Comparison of ENCODE assay signal across 7 cellular contexts in genomic region chr9:97632406-97632991, GRCh38. TPM values are rescaled to one million over a fixed set of nuclear protein-coding genes. Genes with fewer than 3 reads are reported as not detected.
A peak's percentile ranks its signal among the peaks of the same experiment; 100 is the strongest.
DNase-seq lines count a peak whose midpoint lies in the region; ATAC-seq and TF ChIP-seq lines count a peak whose summit lies in the region.

No MANE protein-coding gene starts in this region.

- intact Hi-C loops in esophagus muscularis mucosa (cut with DNase I) = no loop called here
- intact Hi-C loops in upper lobe of right lung (cut with DNase I) = no loop called here

- no peak for TF ChIP-seq EP300 in esophagus muscularis mucosa (IDR thresholded peaks at IDR 0.05)

- H3K4me3 ChIP-seq in esophagus muscularis mucosa (peak overlapping the region; percentile 72 to 95 (median 88)), upper lobe of right lung (peak overlapping the region; percentile 76)

- peak overlapping the region; percentile 86 for H3K4me3 Mint-ChIP-seq in activated CD8-positive, alpha-beta T cell treated with anti-CD3 and anti-CD28 coated beads, Interleukin-2, amount 10 ng/mL, durations not matched to agents 7 days and 5 days
- peak overlapping the region; percentile 90 to 100 (median 98) for H3K4me3 Mint-ChIP-seq in naive thymus-derived CD8-positive, alpha-beta T cell

- DNase-seq in NCI-H2029 (lab: John Stamatoyannopoulos, UW) (peak; percentile 82), esophagus muscularis mucosa (ENCODE audit: extremely low spot score) (no peak), upper lobe of right lung (peak; percentile 75)
- DNase-seq in activated CD8-positive, alpha-beta T cell treated with anti-CD3 and anti-CD28 coated beads, Interleukin-2, amount 10 ng/mL, durations not matched to agents 7 days and 5 days = no peak
- DNase-seq in naive thymus-derived CD8-positive, alpha-beta T cell = peak in 4 of 10 donors; percentile 4 to 25 (median 10)

- peaks cover 24% of the 10 kb centered on the region for H3K4me1 Mint-ChIP-seq in activated CD8-positive, alpha-beta T cell treated with anti-CD3 and anti-CD28 coated beads, Interleukin-2, amount 10 ng/mL, durations not matched to agents 7 days and 5 days (ENCODE audit: low read depth)
- peaks cover 37 to 70% (median 59%) of the 10 kb centered on the region in 4 donors for H3K4me1 Mint-ChIP-seq in naive thymus-derived CD8-positive, alpha-beta T cell

- peaks cover 14% of the 10 kb centered on the region for H3K36me3 Mint-ChIP-seq in activated CD8-positive, alpha-beta T cell treated with anti-CD3 and anti-CD28 coated beads, Interleukin-2, amount 10 ng/mL, durations not matched to agents 7 days and 5 days (ENCODE audit: low read depth)
- H3K36me3 Mint-ChIP-seq in naive thymus-derived CD8-positive, alpha-beta T cell = peaks cover 0 to 16% (median 0%) of the 10 kb centered on the region in 3 donors

- H3K27ac ChIP-seq in esophagus muscularis mucosa (replicated peaks in 1 of 4) (peak overlapping the region; percentile 92 to 98 (median 96)), upper lobe of right lung (peak overlapping the region; percentile 99)

- peaks cover 43 to 74% (median 66%) of the 10 kb centered on the region in 4 donors for H3K4me1 ChIP-seq in esophagus muscularis mucosa
- H3K4me1 ChIP-seq in upper lobe of right lung = peaks cover 38% of the 10 kb centered on the region

- POLR2A ChIA-PET in activated CD8-positive, alpha-beta T cell treated with anti-CD3 and anti-CD28 coated beads, Interleukin-2, amount 10 ng/mL, durations not matched to agents 7 days and 5 days (lab: Charles Lee) = interaction anchor here (1.2 to 3.2 kb wide), 5 partner anchors 8 to 65 kb away, joined by 4 to 17 read pairs (median 6); partner anchors contain the start of gene XPA
- POLR2A ChIA-PET in naive thymus-derived CD8-positive, alpha-beta T cell (lab: Charles Lee) = interaction anchor here (0.7 to 4.8 kb wide), 14 partner anchors 13 to 1066 kb away, joined by 3 to 30 read pairs (median 4); partner anchors contain the start of genes ANP32B, TBC1D2, TDRD7 and TRMO

- no peak for TF ChIP-seq CTCF in esophagus muscularis mucosa (IDR thresholded peaks at IDR 0.05)
- no peak for TF ChIP-seq CTCF in upper lobe of right lung (IDR thresholded peaks at IDR 0.05)

- peak; percentile 3 for ATAC-seq in GM18519 (IDR thresholded peaks at IDR 0.05; ENCODE audit: low FRiP score, unreplicated experiment)
- peak; percentile 4 for ATAC-seq in HG02759 (IDR thresholded peaks at IDR 0.05; ENCODE audit: unreplicated experiment)
- no peak for ATAC-seq in activated CD8-positive, alpha-beta T cell treated with anti-CD3 and anti-CD28 coated beads, Interleukin-2, amount 10 ng/mL, durations not matched to agents 7 days and 5 days
- ATAC-seq in naive thymus-derived CD8-positive, alpha-beta T cell = no peak
- no peak for ATAC-seq in upper lobe of right lung

- H3K27me3 Mint-ChIP-seq in activated CD8-positive, alpha-beta T cell treated with anti-CD3 and anti-CD28 coated beads, Interleukin-2, amount 10 ng/mL, durations not matched to agents 7 days and 5 days (ENCODE audit: low read depth) = no peaks in the 10 kb centered on the region
- H3K27me3 Mint-ChIP-seq in naive thymus-derived CD8-positive, alpha-beta T cell = no peaks in the 10 kb centered on the region

- H3K27ac Mint-ChIP-seq in activated CD8-positive, alpha-beta T cell treated with anti-CD3 and anti-CD28 coated beads, Interleukin-2, amount 10 ng/mL, durations not matched to agents 7 days and 5 days = peak overlapping the region; percentile 100
- peak overlapping the region; percentile 95 to 100 (median 99) for H3K27ac Mint-ChIP-seq in naive thymus-derived CD8-positive, alpha-beta T cell

- TF ChIP-seq POLR2A in esophagus muscularis mucosa (IDR thresholded peaks at IDR 0.05; ENCODE audit: low read depth) = no peak

- WGBS in esophagus muscularis mucosa = under 1% methylated on average over 25 of the region's 25 CpGs

- H3K9me3 ChIP-seq in esophagus muscularis mucosa = no peaks in the 10 kb centered on the region
- no peaks in the 10 kb centered on the region for H3K9me3 ChIP-seq in upper lobe of right lung

- CTCF ChIA-PET in activated CD8-positive, alpha-beta T cell treated with anti-CD3 and anti-CD28 coated beads, Interleukin-2, amount 10 ng/mL, durations not matched to agents 7 days and 5 days (lab: Charles Lee) = interaction anchor here (0.8 to 3.1 kb wide), 8 partner anchors 8 to 220 kb away, joined by 3 to 19 read pairs (median 6); partner anchors contain the start of genes TDRD7, TMOD1 and XPA

- H3K36me3 ChIP-seq in esophagus muscularis mucosa = no peaks in the 10 kb centered on the region
- no peaks in the 10 kb centered on the region for H3K36me3 ChIP-seq in upper lobe of right lung

- no peaks in the 10 kb centered on the region for H3K9me3 Mint-ChIP-seq in activated CD8-positive, alpha-beta T cell treated with anti-CD3 and anti-CD28 coated beads, Interleukin-2, amount 10 ng/mL, durations not matched to agents 7 days and 5 days (ENCODE audit: insufficient read depth)
- no peaks in the 10 kb centered on the region for H3K9me3 Mint-ChIP-seq in naive thymus-derived CD8-positive, alpha-beta T cell

- H3K27me3 ChIP-seq in esophagus muscularis mucosa = no peaks in the 10 kb centered on the region
- no peaks in the 10 kb centered on the region for H3K27me3 ChIP-seq in upper lobe of right lung

RNA-seq across cellular contexts. Expression of gene TSTD2, which starts 0.7 kb away (rescaled TPM):
- total RNA-seq in activated CD8-positive, alpha-beta T cell treated with anti-CD3 and anti-CD28 coated beads, Interleukin-2, amount 10 ng/mL, durations not matched to agents 7 days and 5 days = 10 to 100 TPM; 13.0 to 15.6 TPM
- total RNA-seq in esophagus muscularis mucosa (10 to 100 TPM; 22.9 to 25.3 (median 23.5) TPM), upper lobe of right lung (20.0 TPM)
- 10 to 100 TPM; 24.0 to 26.5 TPM for total RNA-seq in naive thymus-derived CD8-positive, alpha-beta T cell
- 1 to 10 TPM; 7.0 to 8.9 (median 7.3) TPM for polyA plus RNA-seq in naive thymus-derived CD8-positive, alpha-beta T cell

RNA-seq across cellular contexts. Expression of gene NCBP1, which starts 1.1 kb away (rescaled TPM):
- 10 to 100 TPM; 45.1 to 45.9 TPM for total RNA-seq in activated CD8-positive, alpha-beta T cell treated with anti-CD3 and anti-CD28 coated beads, Interleukin-2, amount 10 ng/mL, durations not matched to agents 7 days and 5 days
- total RNA-seq in esophagus muscularis mucosa (10 to 100 TPM; 12.0 to 14.8 (median 14.6) TPM), upper lobe of right lung (25.4 TPM)
- 10 to 100 TPM; 41.4 to 43.6 TPM for total RNA-seq in naive thymus-derived CD8-positive, alpha-beta T cell
- 10 to 100 TPM; 17.9 to 19.7 (median 18.1) TPM for polyA plus RNA-seq in naive thymus-derived CD8-positive, alpha-beta T cell

Comparison
In these comparisons a context has a peak if more than half of its experiments do, and no peak if none do; other contexts are left out.
1. ATAC-seq: peak in GM18519 (single experiment) and HG02759 (single experiment); none in activated CD8-positive, alpha-beta T cell treated with anti-CD3 and anti-CD28 coated beads, Interleukin-2, amount 10 ng/mL, durations not matched to agents 7 days and 5 days (single experiment), naive thymus-derived CD8-positive, alpha-beta T cell (0 of 2) and upper lobe of right lung (single experiment).
2. DNase-seq: peak in NCI-H2029 (single experiment) and upper lobe of right lung (single experiment); none in activated CD8-positive, alpha-beta T cell treated with anti-CD3 and anti-CD28 coated beads, Interleukin-2, amount 10 ng/mL, durations not matched to agents 7 days and 5 days (single experiment) and esophagus muscularis mucosa (single experiment).